22 cellular contexts compared by ENCODE assay signal in genomic region chr18:44884446-44884845, GRCh38.
"Had no signal": no experiment of that assay in that cellular context is flagged by ENCODE, and none has a peak within 500 bp of the region (broad histone marks: within the 10 kb centered on the region; RNA-seq: fewer than 3 reads in every experiment).

No MANE protein-coding gene starts in this region.

- ATAC-seq: activated CD8-positive, alpha-beta T cell treated with anti-CD3 and anti-CD28 coated beads for 36 hours; activated T-helper 17 cell treated with anti-CD3 and anti-CD28 coated beads, Interleukin-2, amount 50 U/mL, for 72 hours; foreskin keratinocyte; lower lobe of right lung; stimulated activated naive B cell treated with anti-CD40 and anti-IgM and Interleukin-4, amounts not matched to agents 10 μg/mL and 1 μg/mL and 100 μg/mL, for 72 hours; T-cell had no signal

- H3K27me3 ChIP-seq: brain microvascular endothelial cell, foreskin keratinocyte, hepatocyte, sigmoid colon, tibial artery, uterus had no signal

- DNase-seq: activated CD4-positive, alpha-beta T cell treated with anti-CD3 and anti-CD28 coated beads, Interleukin-2, amount 10 ng/mL, durations not matched to agents 24 days and 14 days; activated CD8-positive, alpha-beta T cell treated with anti-CD3 and anti-CD28 coated beads for 36 hours; activated naive CD4-positive, alpha-beta T cell; activated naive CD8-positive, alpha-beta T cell treated with anti-CD3 and anti-CD28 coated beads for 36 hours; activated T-cell treated with anti-CD3 and anti-CD28 coated beads, Interleukin-2, amount 50 U/mL, for 1 hour; amygdala; brain microvascular endothelial cell; cerebellar nuclear complex; cortex of kidney; foreskin keratinocyte; islet precursor cell; lower lobe of right lung; occipital lobe; posterior cingulate gyrus; sigmoid colon; stimulated activated naive B cell treated with anti-CD40 and anti-IgM and Interleukin-4, amounts not matched to agents 10 μg/mL and 1 μg/mL and 100 μg/mL, for 72 hours; T-cell; tibial artery; uterus had no signal

- H3K4me2 ChIP-seq: hepatocyte had no signal

- H3K36me3 Mint-ChIP-seq: T-cell had no signal

- H3K36me3 ChIP-seq: brain microvascular endothelial cell, lower lobe of right lung, sigmoid colon, tibial artery, uterus had no signal

- H3K9me3 Mint-ChIP-seq: activated CD4-positive, alpha-beta T cell treated with anti-CD3 and anti-CD28 coated beads, Interleukin-2, amount 10 ng/mL, durations not matched to agents 24 days and 14 days; activated naive CD8-positive, alpha-beta T cell treated with anti-CD3 and anti-CD28 coated beads for 36 hours; activated T-helper 17 cell treated with anti-CD3 and anti-CD28 coated beads, Interleukin-2, amount 50 U/mL, for 72 hours; nephron; T-cell had no signal

- H3K27ac Mint-ChIP-seq: activated CD4-positive, alpha-beta T cell treated with anti-CD3 and anti-CD28 coated beads, Interleukin-2, amount 10 ng/mL, durations not matched to agents 24 days and 14 days; activated CD8-positive, alpha-beta T cell treated with anti-CD3 and anti-CD28 coated beads for 36 hours; activated naive CD8-positive, alpha-beta T cell treated with anti-CD3 and anti-CD28 coated beads for 36 hours; activated T-helper 17 cell treated with anti-CD3 and anti-CD28 coated beads, Interleukin-2, amount 50 U/mL, for 72 hours; stimulated activated naive B cell treated with anti-CD40 and anti-IgM and Interleukin-4, amounts not matched to agents 10 μg/mL and 1 μg/mL and 100 μg/mL, for 72 hours; T-cell had no signal

- H3K9me3 ChIP-seq: lower lobe of right lung, sigmoid colon, tibial artery, uterus had no signal

- H3K4me1 ChIP-seq: lower lobe of right lung, uterus had no signal

- H3K27ac ChIP-seq: brain microvascular endothelial cell, foreskin keratinocyte, hepatocyte, lower lobe of right lung, sigmoid colon, tibial artery, uterus had no signal

- H3K4me3 Mint-ChIP-seq: activated CD4-positive, alpha-beta T cell treated with anti-CD3 and anti-CD28 coated beads, Interleukin-2, amount 10 ng/mL, durations not matched to agents 24 days and 14 days; activated CD8-positive, alpha-beta T cell treated with anti-CD3 and anti-CD28 coated beads for 36 hours; activated naive CD8-positive, alpha-beta T cell treated with anti-CD3 and anti-CD28 coated beads for 36 hours; activated T-helper 17 cell treated with anti-CD3 and anti-CD28 coated beads, Interleukin-2, amount 50 U/mL, for 72 hours; nephron; stimulated activated naive B cell treated with anti-CD40 and anti-IgM and Interleukin-4, amounts not matched to agents 10 μg/mL and 1 μg/mL and 100 μg/mL, for 72 hours; T-cell had no signal

- H2AFZ ChIP-seq: hepatocyte had no signal

- H3K27me3 Mint-ChIP-seq: stimulated activated naive B cell treated with anti-CD40 and anti-IgM and Interleukin-4, amounts not matched to agents 10 μg/mL and 1 μg/mL and 100 μg/mL, for 72 hours had no signal

- H3K4me3 ChIP-seq: hepatocyte, lower lobe of right lung, sigmoid colon, tibial artery, uterus had no signal
